In the genomic region with DNA sequence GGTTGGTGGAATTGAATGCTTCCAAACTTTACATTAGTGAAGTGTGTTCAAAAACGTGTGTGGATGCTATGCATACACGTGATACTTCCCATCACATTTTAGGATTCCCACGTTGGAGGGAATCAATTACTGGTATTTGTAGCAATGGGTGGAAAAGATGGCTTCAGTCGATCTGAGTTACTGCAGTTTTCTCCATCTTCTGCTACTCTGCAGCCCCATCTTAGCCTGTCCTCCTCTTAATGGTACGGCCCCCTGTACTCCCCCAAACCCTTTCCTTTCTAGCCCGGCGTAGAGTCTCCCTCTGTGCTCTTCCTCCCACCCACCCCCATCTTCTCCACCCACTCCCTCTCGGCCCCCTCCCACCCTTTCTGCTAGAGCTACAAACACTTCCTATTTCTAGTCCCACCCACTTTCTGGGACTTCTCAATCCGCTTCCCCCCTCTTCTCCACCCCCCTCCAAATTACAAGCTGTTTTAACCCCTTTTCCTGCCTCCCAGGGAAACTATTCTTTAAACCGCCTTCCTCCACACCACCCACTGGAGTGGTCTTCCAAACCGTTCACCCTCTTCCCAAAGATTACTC, we compare ENCODE assay signal across 8 cellular contexts. TPM values are rescaled to one million over a fixed set of nuclear protein-coding genes. Genes with fewer than 3 reads are reported as not detected.
A peak's percentile ranks its signal among the peaks of the same experiment; 100 is the strongest.
DNase-seq lines count a peak whose midpoint lies in the region; ATAC-seq, FAIRE-seq and TF ChIP-seq lines count a peak whose summit lies in the region.

No MANE protein-coding gene starts in this region.

- peak overlapping the region; percentile 96 for H3K4me3 Mint-ChIP-seq in activated T-cell treated with anti-CD3 and anti-CD28 coated beads, Interleukin-2, amount 50 U/mL, for 4 hours

- intact Hi-C loops in posterior vena cava (cut with DNase I) = no loop called here

- H3K36me3 Mint-ChIP-seq in activated T-cell treated with anti-CD3 and anti-CD28 coated beads, Interleukin-2, amount 50 U/mL, for 4 hours (ENCODE audit: insufficient read depth) = peaks cover 14% of the 10 kb centered on the region

- H3F3A ChIP-seq in Loucy (ENCODE audit: low read depth) = no peaks in the 10 kb centered on the region; the same call in 1 of the 2 replicates

- TF ChIP-seq CTCF in Loucy (conservative IDR thresholded peaks at IDR 0.05; ENCODE audit: low read length) (no peak), gastroesophageal sphincter (IDR thresholded peaks at IDR 0.05) (no peak)

- H4K20me1 ChIP-seq in Loucy (ENCODE audit: insufficient read depth, low read length, poor library complexity, severe bottlenecking) = peaks cover 39% of the 10 kb centered on the region

- peaks cover 51% of the 10 kb centered on the region for H3K4me1 Mint-ChIP-seq in activated T-cell treated with anti-CD3 and anti-CD28 coated beads, Interleukin-2, amount 50 U/mL, for 4 hours (ENCODE audit: low read depth)

- H3K36me3 ChIP-seq in Loucy (ENCODE audit: insufficient read depth, low read length) = no peaks in the 10 kb centered on the region
- peaks cover 0 to 16% of the 10 kb centered on the region in 2 donors for H3K36me3 ChIP-seq in gastroesophageal sphincter

- H3K27me3 Mint-ChIP-seq in activated T-cell treated with anti-CD3 and anti-CD28 coated beads, Interleukin-2, amount 50 U/mL, for 4 hours (ENCODE audit: low read depth) = no peaks in the 10 kb centered on the region

- H3K4me3 ChIP-seq in Loucy (ENCODE audit: low read length, poor library complexity, severe bottlenecking) = peak overlapping the region; percentile 96
- H3K4me3 ChIP-seq in gastroesophageal sphincter = peak overlapping the region; percentile 95 to 97

- H3K4me2 ChIP-seq in Loucy (ENCODE audit: low read depth, low read length, poor library complexity, severe bottlenecking) = peak overlapping the region; percentile 98

- no peaks in the 10 kb centered on the region for H3K9me2 ChIP-seq in Loucy (replicated peaks; ENCODE audit: low read depth, low read length)

- DNase-seq in EH (ENCODE audit: low read depth) (peak; percentile 45), posterior vena cava (ENCODE audit: low spot score) (peak; percentile 14), RCC 7860 (ENCODE audit: low spot score) (no peak)
- no peak for DNase-seq in activated T-cell treated with anti-CD3 and anti-CD28 coated beads, Interleukin-2, amount 50 U/mL, for 4 hours

- no peak for ATAC-seq in activated T-cell treated with anti-CD3 and anti-CD28 coated beads, Interleukin-2, amount 50 U/mL, for 4 hours
- ATAC-seq in gastroesophageal sphincter = no peak
- ATAC-seq in HG02970 (IDR thresholded peaks at IDR 0.05; ENCODE audit: low FRiP score, unreplicated experiment) = no peak
- ATAC-seq in GM18873 (IDR thresholded peaks at IDR 0.05; ENCODE audit: low FRiP score, unreplicated experiment) = no peak

- peaks cover 84% of the 10 kb centered on the region for H3K79me2 ChIP-seq in Loucy (ENCODE audit: insufficient read depth, low read length)

- peak overlapping the region; percentile 75 to 97 (median 96) for H3K27ac ChIP-seq in gastroesophageal sphincter

- FAIRE-seq in RCC 7860 (lab: Jason Lieb, UNC) = no peak

- no peak for TF ChIP-seq POLR2A in gastroesophageal sphincter (IDR thresholded peaks at IDR 0.05)

- H2AFZ ChIP-seq in Loucy (ENCODE audit: low read length) = peak overlapping the region; percentile 29; the same call in 1 of the 2 replicates

- TF ChIP-seq EP300 in gastroesophageal sphincter (IDR thresholded peaks at IDR 0.05) = no peak

- H3K9me3 ChIP-seq in Loucy (ENCODE audit: insufficient read depth, low read depth, low read length) (no peaks in the 10 kb centered on the region), gastroesophageal sphincter (no peaks in the 10 kb centered on the region)

- no peaks in the 10 kb centered on the region for H3K9me3 Mint-ChIP-seq in activated T-cell treated with anti-CD3 and anti-CD28 coated beads, Interleukin-2, amount 50 U/mL, for 4 hours

- H3K27me3 ChIP-seq in Loucy (ENCODE audit: insufficient read depth, low read length, poor library complexity, severe bottlenecking) = peaks cover 5% of the 10 kb centered on the region
- H3K27me3 ChIP-seq in gastroesophageal sphincter = no peaks in the 10 kb centered on the region

- H3K9ac ChIP-seq in Loucy (ENCODE audit: low read depth, low read length, poor library complexity, severe bottlenecking) = peak overlapping the region; percentile 100

- WGBS in gastroesophageal sphincter (ENCODE audit: low coverage in 1 of 2), 2 donors = 0 to 1% methylated on average over 7 to 8 of the region's 11 CpGs

- H3K4me1 ChIP-seq in Loucy (ENCODE audit: insufficient read depth, low read length, poor library complexity, severe bottlenecking) (peaks cover 38% of the 10 kb centered on the region), gastroesophageal sphincter (peaks cover 0 to 64% (median 21%) of the 10 kb centered on the region in 3 donors)

RNA-seq across cellular contexts. Expression of a gene that starts 1.1 kb away (rescaled TPM):
- 100 to 1,000 TPM; 102 to 126 (median 106) TPM for total RNA-seq in activated T-cell treated with anti-CD3 and anti-CD28 coated beads, Interleukin-2, amount 50 U/mL, for 4 hours
- total RNA-seq in gastroesophageal sphincter (100 to 1,000 TPM in 1 of 4 donors, 10 to 100 TPM in 3; 44.0 to 102 (median 61.9) TPM), posterior vena cava (10 to 100 TPM; 55.0 to 67.0 TPM)

RNA-seq across cellular contexts. Expression of a gene that starts 1.2 kb away (rescaled TPM):
- 100 to 1,000 TPM; 186 to 204 (median 197) TPM for total RNA-seq in activated T-cell treated with anti-CD3 and anti-CD28 coated beads, Interleukin-2, amount 50 U/mL, for 4 hours
- 10 to 100 TPM; 16.4 to 36.2 (median 25.8) TPM for total RNA-seq in gastroesophageal sphincter
- total RNA-seq in posterior vena cava = 10 to 100 TPM; 32.8 to 36.9 TPM

RNA-seq across cellular contexts. Expression of a gene that starts 25.8 kb away (rescaled TPM):
- total RNA-seq in activated T-cell treated with anti-CD3 and anti-CD28 coated beads, Interleukin-2, amount 50 U/mL, for 4 hours = 1 to 10 TPM in 2 of 3 donors, under 1 TPM in 1; 0.58 to 1.7 (median 1.3) TPM
- total RNA-seq in gastroesophageal sphincter = 1 to 10 TPM in 2 of 4 donors, under 1 TPM in 2; 0.78 to 3.3 (median 1.2) TPM
- total RNA-seq in posterior vena cava = 1 to 10 TPM in 1 of 2 donors, under 1 TPM in 1; 0.88 to 1.3 TPM

RNA-seq across cellular contexts. Expression of a gene that starts 55.7 kb away (rescaled TPM):
- total RNA-seq in activated T-cell treated with anti-CD3 and anti-CD28 coated beads, Interleukin-2, amount 50 U/mL, for 4 hours = 10 to 100 TPM; 11.7 to 15.5 (median 13.1) TPM
- total RNA-seq in gastroesophageal sphincter (100 to 1,000 TPM in 1 of 4 donors, 10 to 100 TPM in 3; 39.1 to 137 (median 43.0) TPM), posterior vena cava (10 to 100 TPM; 53.8 to 59.5 TPM)

Comparison
In these comparisons a context has a peak if more than half of its experiments do, and no peak if none do; other contexts are left out.
1. DNase-seq: peak in EH (single experiment) and posterior vena cava (single experiment); none in activated T-cell treated with anti-CD3 and anti-CD28 coated beads, Interleukin-2, amount 50 U/mL, for 4 hours (single experiment) and RCC 7860 (single experiment).
2. RNA of a gene that starts 1.2 kb away (total RNA-seq): 186 to 204 TPM in activated T-cell treated with anti-CD3 and anti-CD28 coated beads, Interleukin-2, amount 50 U/mL, for 4 hours; 32.8 to 36.9 TPM in posterior vena cava and 16.4 to 36.2 TPM in gastroesophageal sphincter; every median in the first group is over 4 times any median in the second.